ENCODE assay signal across 8 cellular contexts in the genomic region with DNA sequence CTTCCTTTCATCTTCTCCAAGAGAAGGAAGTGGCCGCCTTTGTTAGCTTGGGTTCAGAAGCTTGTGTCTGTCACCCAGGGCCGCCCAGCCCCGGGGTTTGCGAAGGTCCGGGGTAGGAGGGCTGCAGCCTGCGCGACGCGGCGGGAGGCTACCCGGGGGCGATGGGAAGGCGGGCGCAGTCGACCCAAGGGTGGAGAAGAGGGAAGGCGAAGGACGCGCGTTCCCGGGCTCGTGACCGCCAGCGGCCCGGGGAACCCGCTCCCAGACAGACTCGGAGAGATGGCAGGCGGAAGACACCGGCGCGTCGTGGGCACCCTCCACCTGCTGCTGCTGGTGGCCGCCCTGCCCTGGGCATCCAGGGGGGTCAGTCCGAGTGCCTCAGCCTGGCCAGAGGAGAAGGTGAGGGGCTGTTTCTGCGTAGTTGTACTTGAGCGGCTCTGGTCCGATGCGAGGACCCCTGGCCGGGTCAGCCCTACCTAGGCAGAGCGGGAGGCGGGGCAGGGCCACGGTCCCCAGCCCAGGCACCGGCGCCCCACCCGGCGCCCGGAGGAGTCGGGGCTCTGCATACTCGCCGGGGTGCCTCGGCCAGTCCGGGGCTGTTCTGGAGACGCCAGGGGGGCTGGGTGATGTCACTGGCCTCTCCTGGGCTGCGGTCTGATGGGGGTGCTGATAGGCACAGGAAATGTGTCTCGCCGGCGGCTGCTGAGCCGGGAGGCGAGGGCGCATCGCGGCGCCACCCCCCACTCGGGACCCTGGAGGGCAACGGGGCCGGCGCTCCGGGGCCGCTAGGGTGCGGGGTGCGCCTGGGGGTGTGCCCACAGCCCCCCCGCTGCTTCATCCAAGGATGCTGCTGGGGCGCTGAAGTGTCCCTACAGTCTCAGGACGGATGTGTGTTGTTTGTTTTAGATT. TPM values are rescaled to one million over a fixed set of nuclear protein-coding genes. Genes with fewer than 3 reads are reported as not detected.
DNase-seq lines count a peak whose midpoint lies in the region; ATAC-seq and TF ChIP-seq lines count a peak whose summit lies in the region.

A gene (plus strand): TSS at position 178 of the 909 bp plus-strand sequence. CDS start 102 bp downstream, at position 280.

- 0 to 1% (median 1%) methylated on average over 21 to 73 of the region's 73 CpGs for WGBS in adrenal gland, 4 donors
- 98% methylated on average over 49 of the region's 73 CpGs for WGBS in hepatocyte (ENCODE audit: low lambda C conversion rate, missing lambda C conversion rate)

- DNase-seq in Caki2 (ENCODE audit: low read depth) (peak; percentile 23), adrenal gland (peak; percentile 59 to 79 (median 73)), hepatocyte (ENCODE audit: low spot score) (no peak), skeletal muscle cell (ENCODE audit: low read depth) (no peak)

- in situ Hi-C loops in Caki2 (cut with HindIII; ENCODE audit: low pct_unique_long_range_greater_than_20kb, low sequenced_read_pairs) = no loop called here

- H2AFZ ChIP-seq in hepatocyte = no peak within 1 kb of the TSS

- H3K36me3 ChIP-seq in adrenal gland (replicated peaks in 1 of 2) (no peaks in the 10 kb centered on the region), hepatocyte (replicated peaks; ENCODE audit: insufficient read depth, low read depth) (no peaks in the 10 kb centered on the region)

- H3K9me2 ChIP-seq in hepatocyte (replicated peaks; ENCODE audit: insufficient read depth) = no peaks in the 10 kb centered on the region

- intact Hi-C loops in adrenal gland (cut with DNase I) = no loop called here

- no peak within 1 kb of the TSS for H3K4me2 ChIP-seq in hepatocyte

- H3K9me3 ChIP-seq in adrenal gland (replicated peaks in 1 of 3) = no peaks in the 10 kb centered on the region
- H3K9me3 ChIP-seq in hepatocyte (ENCODE audit: low read depth) = no peaks in the 10 kb centered on the region

- TF ChIP-seq CTCF in adrenal gland (IDR thresholded peaks at IDR 0.05) = no peak
- TF ChIP-seq CTCF in hepatocyte (IDR thresholded peaks at IDR 0.05; ENCODE audit: poor library complexity) = no peak

- H3K79me2 ChIP-seq in hepatocyte = no peaks in the 10 kb centered on the region

- peak; percentile 34 to 78 for TF ChIP-seq POLR2A in adrenal gland (IDR thresholded peaks at IDR 0.05)

- no peaks in the 10 kb centered on the region for H4K20me1 ChIP-seq in hepatocyte (ENCODE audit: insufficient read depth, poor library complexity, severe bottlenecking)

- peak; percentile 48 for ATAC-seq in HG02588 (IDR thresholded peaks at IDR 0.05; ENCODE audit: unreplicated experiment)
- ATAC-seq in SK-N-SH treated with all-trans-retinoic acid at 6 μM for 48 hours = peak; percentile 66
- ATAC-seq in HG02840 (IDR thresholded peaks at IDR 0.05; ENCODE audit: low FRiP score, unreplicated experiment) = no peak
- ATAC-seq in HG03571 (IDR thresholded peaks at IDR 0.05; ENCODE audit: unreplicated experiment) = no peak

- H3K27me3 ChIP-seq in adrenal gland (no peaks in the 10 kb centered on the region), hepatocyte (no peaks in the 10 kb centered on the region)

- H3K4me1 ChIP-seq in adrenal gland (replicated peaks in 1 of 2) = peaks cover 9 to 28% of the 10 kb centered on the region in 2 donors
- peaks cover 10% of the 10 kb centered on the region for H3K4me1 ChIP-seq in hepatocyte (ENCODE audit: insufficient read depth)

- H3K4me3 ChIP-seq in adrenal gland = peak within 1 kb of the TSS; percentile 37 to 73 (median 48)
- H3K4me3 ChIP-seq in hepatocyte = no peak within 1 kb of the TSS
- H3K4me3 ChIP-seq in skeletal muscle cell (ENCODE audit: low read depth, low read length) = peak within 1 kb of the TSS; percentile 52

- peak within 1 kb of the TSS; percentile 23 to 91 (median 75) for H3K27ac ChIP-seq in adrenal gland
- peak within 1 kb of the TSS; percentile 0 for H3K27ac ChIP-seq in hepatocyte

TF ChIP-seq in SK-N-SH treated with all-trans-retinoic acid at 6 μM for 48 hours, 23 proteins besides CTCF, POLR2A, EP300 and RAD21:
- TF ChIP-seq CSDC2 (CRISPR knock-in tag; IDR thresholded peaks at IDR 0.05) (no peak), RARB (CRISPR knock-in tag; IDR thresholded peaks at IDR 0.05) (no peak), ZFP3 (CRISPR knock-in tag; IDR thresholded peaks at IDR 0.05) (no peak), GLIS3 (CRISPR knock-in tag; IDR thresholded peaks at IDR 0.05) (no peak), ZNF565 (CRISPR knock-in tag; conservative IDR thresholded peaks at IDR 0.05; ENCODE audit: low read depth) (no peak), OSR1 (CRISPR knock-in tag; IDR thresholded peaks at IDR 0.05) (no peak), ARNTL (CRISPR knock-in tag; IDR thresholded peaks at IDR 0.05; ENCODE audit: borderline replicate concordance, low read depth) (no peak), ESRRG (CRISPR knock-in tag; IDR thresholded peaks at IDR 0.05) (no peak), TCF4 (CRISPR knock-in tag; IDR thresholded peaks at IDR 0.05; ENCODE audit: borderline replicate concordance) (no peak), SNAI2 (CRISPR knock-in tag; IDR thresholded peaks at IDR 0.05) (no peak), ISL1 (CRISPR knock-in tag; IDR thresholded peaks at IDR 0.05) (no peak), TOX (CRISPR knock-in tag; IDR thresholded peaks at IDR 0.05; ENCODE audit: borderline replicate concordance) (no peak), ZFP30 (CRISPR knock-in tag; IDR thresholded peaks at IDR 0.05) (no peak), ZC3H10 (CRISPR knock-in tag; IDR thresholded peaks at IDR 0.05) (no peak), ZNF8 (CRISPR knock-in tag; IDR thresholded peaks at IDR 0.05) (no peak), PPARA (CRISPR knock-in tag; IDR thresholded peaks at IDR 0.05; ENCODE audit: borderline replicate concordance) (no peak)
- TF ChIP-seq, protein P1, sequence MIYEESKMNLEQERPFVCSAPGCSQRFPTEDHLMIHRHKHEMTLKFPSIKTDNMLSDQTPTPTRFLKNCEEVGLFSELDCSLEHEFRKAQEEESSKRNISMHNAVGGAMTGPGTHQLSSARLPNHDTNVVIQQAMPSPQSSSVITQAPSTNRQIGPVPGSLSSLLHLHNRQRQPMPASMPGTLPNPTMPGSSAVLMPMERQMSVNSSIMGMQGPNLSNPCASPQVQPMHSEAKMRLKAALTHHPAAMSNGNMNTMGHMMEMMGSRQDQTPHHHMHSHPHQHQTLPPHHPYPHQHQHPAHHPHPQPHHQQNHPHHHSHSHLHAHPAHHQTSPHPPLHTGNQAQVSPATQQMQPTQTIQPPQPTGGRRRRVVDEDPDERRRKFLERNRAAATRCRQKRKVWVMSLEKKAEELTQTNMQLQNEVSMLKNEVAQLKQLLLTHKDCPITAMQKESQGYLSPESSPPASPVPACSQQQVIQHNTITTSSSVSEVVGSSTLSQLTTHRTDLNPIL (CRISPR knock-in tag; IDR thresholded peaks at IDR 0.05; ENCODE audit: low read depth) = no peak
- TF ChIP-seq, protein P2, sequence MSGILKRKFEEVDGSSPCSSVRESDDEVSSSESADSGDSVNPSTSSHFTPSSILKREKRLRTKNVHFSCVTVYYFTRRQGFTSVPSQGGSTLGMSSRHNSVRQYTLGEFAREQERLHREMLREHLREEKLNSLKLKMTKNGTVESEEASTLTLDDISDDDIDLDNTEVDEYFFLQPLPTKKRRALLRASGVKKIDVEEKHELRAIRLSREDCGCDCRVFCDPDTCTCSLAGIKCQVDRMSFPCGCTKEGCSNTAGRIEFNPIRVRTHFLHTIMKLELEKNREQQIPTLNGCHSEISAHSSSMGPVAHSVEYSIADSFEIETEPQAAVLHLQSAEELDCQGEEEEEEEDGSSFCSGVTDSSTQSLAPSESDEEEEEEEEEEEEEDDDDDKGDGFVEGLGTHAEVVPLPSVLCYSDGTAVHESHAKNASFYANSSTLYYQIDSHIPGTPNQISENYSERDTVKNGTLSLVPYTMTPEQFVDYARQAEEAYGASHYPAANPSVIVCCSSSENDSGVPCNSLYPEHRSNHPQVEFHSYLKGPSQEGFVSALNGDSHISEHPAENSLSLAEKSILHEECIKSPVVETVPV (CRISPR knock-in tag; IDR thresholded peaks at IDR 0.05) = no peak
- TF ChIP-seq, protein P3, sequence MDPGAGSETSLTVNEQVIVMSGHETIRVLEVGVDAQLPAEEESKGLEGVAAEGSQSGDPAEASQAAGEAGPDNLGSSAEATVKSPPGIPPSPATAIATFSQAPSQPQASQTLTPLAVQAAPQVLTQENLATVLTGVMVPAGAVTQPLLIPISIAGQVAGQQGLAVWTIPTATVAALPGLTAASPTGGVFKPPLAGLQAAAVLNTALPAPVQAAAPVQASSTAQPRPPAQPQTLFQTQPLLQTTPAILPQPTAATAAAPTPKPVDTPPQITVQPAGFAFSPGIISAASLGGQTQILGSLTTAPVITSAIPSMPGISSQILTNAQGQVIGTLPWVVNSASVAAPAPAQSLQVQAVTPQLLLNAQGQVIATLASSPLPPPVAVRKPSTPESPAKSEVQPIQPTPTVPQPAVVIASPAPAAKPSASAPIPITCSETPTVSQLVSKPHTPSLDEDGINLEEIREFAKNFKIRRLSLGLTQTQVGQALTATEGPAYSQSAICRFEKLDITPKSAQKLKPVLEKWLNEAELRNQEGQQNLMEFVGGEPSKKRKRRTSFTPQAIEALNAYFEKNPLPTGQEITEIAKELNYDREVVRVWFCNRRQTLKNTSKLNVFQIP (CRISPR knock-in tag; IDR thresholded peaks at IDR 0.05; ENCODE audit: borderline replicate concordance, low read depth) = no peak
- TF ChIP-seq, protein P4, sequence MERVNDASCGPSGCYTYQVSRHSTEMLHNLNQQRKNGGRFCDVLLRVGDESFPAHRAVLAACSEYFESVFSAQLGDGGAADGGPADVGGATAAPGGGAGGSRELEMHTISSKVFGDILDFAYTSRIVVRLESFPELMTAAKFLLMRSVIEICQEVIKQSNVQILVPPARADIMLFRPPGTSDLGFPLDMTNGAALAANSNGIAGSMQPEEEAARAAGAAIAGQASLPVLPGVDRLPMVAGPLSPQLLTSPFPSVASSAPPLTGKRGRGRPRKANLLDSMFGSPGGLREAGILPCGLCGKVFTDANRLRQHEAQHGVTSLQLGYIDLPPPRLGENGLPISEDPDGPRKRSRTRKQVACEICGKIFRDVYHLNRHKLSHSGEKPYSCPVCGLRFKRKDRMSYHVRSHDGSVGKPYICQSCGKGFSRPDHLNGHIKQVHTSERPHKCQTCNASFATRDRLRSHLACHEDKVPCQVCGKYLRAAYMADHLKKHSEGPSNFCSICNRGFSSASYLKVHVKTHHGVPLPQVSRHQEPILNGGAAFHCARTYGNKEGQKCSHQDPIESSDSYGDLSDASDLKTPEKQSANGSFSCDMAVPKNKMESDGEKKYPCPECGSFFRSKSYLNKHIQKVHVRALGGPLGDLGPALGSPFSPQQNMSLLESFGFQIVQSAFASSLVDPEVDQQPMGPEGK (CRISPR knock-in tag; IDR thresholded peaks at IDR 0.05; ENCODE audit: borderline replicate concordance) = no peak

RNA-seq across cellular contexts. Expression of the gene that starts here (rescaled TPM):
- total RNA-seq in Caki2 (2014; rRNA removed; shearing (Covaris generic); ENCODE audit: low replicate concordance) = 8.5 and 12.1 TPM in 2 replicates
- total RNA-seq in adrenal gland (100 to 1,000 TPM in 7 of 8 donors, 10 to 100 TPM in 1; 83.1 to 554 (median 207) TPM), hepatocyte (2.0 TPM in 1 of 2 replicates, not detected in the other)
- polyA plus RNA-seq in adrenal gland (100 to 1,000 TPM in 2 of 3 donors, 10 to 100 TPM in 1; 30.6 to 746 (median 180) TPM), hepatocyte (0.36 and 0.81 TPM in 2 replicates)

Comparison
In these comparisons a context has a peak if more than half of its experiments do, and no peak if none do; other contexts are left out.
1. RNA of the gene that starts here (polyA plus RNA-seq): 30.6 to 746 TPM in adrenal gland; 0.36 to 0.81 TPM in hepatocyte; every median in the first group is over 10 times any median in the second.
2. DNase-seq: peak in Caki2 (single experiment) and adrenal gland (7 of 7); none in hepatocyte (single experiment) and skeletal muscle cell (single experiment).
3. ATAC-seq: peak in HG02588 (single experiment) and SK-N-SH treated with all-trans-retinoic acid at 6 μM for 48 hours (single experiment); none in HG02840 (single experiment) and HG03571 (single experiment).